ENCODE assay signal across 28 cellular contexts in the genomic region with DNA sequence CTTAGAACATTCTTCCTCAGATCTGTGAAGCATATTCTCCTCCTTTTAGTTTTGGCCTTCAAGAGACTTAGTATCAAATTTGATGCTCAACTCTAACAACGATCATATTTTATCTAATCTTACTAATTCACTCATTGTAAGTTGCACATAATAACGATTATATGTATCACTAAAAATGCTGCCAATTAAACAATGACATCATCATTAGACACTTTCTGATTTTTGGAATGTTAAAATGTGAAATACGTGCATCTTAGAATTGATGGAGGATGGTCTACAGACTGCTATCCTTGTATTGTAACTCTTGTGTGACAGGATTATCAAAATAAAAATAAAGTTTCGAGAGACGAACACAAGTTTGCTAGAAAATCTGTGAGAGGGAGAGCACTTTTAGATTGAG.
"Had no signal": no experiment of that assay in that cellular context is flagged by ENCODE, and none has a peak within 500 bp of the region (broad histone marks: within the 10 kb centered on the region; RNA-seq: fewer than 3 reads in every experiment).

No MANE protein-coding gene starts in this region.

- ATAC-seq: mucosa of descending colon; naive thymus-derived CD4-positive, alpha-beta T cell; natural killer cell treated with Interleukin-12 subunit alpha and Interleukin-12 subunit beta and Interleukin-15 and Interleukin-18, amount 100 ng/mL, for 72 hours; pancreas; right cardiac atrium; stimulated activated effector memory CD8-positive, alpha-beta T cell treated with anti-CD3 and anti-CD28 coated beads, Interleukin-12 subunit alpha, Interleukin-12 subunit beta, amount 100 ng/mL, for 72 hours; upper lobe of right lung had no signal

- DNase-seq: islet precursor cell; left ventricle myocardium inferior; midbrain; mucosa of descending colon; naive thymus-derived CD4-positive, alpha-beta T cell; nucleus accumbens; pancreas; posterior cingulate gyrus; retina; right cardiac atrium; sigmoid colon; small intestine; spleen; stimulated activated CD4-positive, alpha-beta T cell treated with anti-CD3 and anti-CD28 coated beads, Interleukin-4, amount 100 ng/mL, for 24 hours; stimulated activated naive CD4-positive, alpha-beta T cell; tibial artery; trophoblast cell; upper lobe of right lung had no signal

- H3K4me1 Mint-ChIP-seq: memory B cell; stimulated activated effector memory CD8-positive, alpha-beta T cell treated with anti-CD3 and anti-CD28 coated beads, Interleukin-12 subunit alpha, Interleukin-12 subunit beta, amount 100 ng/mL, for 72 hours had no signal

- H3K27me3 ChIP-seq: hepatocyte, pancreas, sigmoid colon, spleen, suprapubic skin, tibial artery, upper lobe of right lung had no signal

- H2AFZ ChIP-seq: hepatocyte had no signal

- H3K4me2 ChIP-seq: hepatocyte had no signal

- H3K36me3 ChIP-seq: left ventricle myocardium inferior, pancreas, prostate gland, sigmoid colon, spleen, suprapubic skin, thoracic aorta, tibial artery, upper lobe of right lung had no signal

- H3K9me3 Mint-ChIP-seq: stimulated activated naive CD8-positive, alpha-beta T cell treated with anti-CD3 and anti-CD28 coated beads, Interleukin-15, Interleukin-2, amounts not matched to agents 100 ng/mL and 50 ng/mL, for 24 hours had no signal

- H3K4me3 Mint-ChIP-seq: memory B cell; naive thymus-derived CD4-positive, alpha-beta T cell; natural killer cell treated with Interleukin-12 subunit alpha and Interleukin-12 subunit beta and Interleukin-15 and Interleukin-18, amount 100 ng/mL, for 72 hours; stimulated activated effector memory CD8-positive, alpha-beta T cell treated with anti-CD3 and anti-CD28 coated beads, Interleukin-12 subunit alpha, Interleukin-12 subunit beta, amount 100 ng/mL, for 72 hours; stimulated activated naive CD8-positive, alpha-beta T cell treated with anti-CD3 and anti-CD28 coated beads, Interleukin-15, Interleukin-2, amounts not matched to agents 100 ng/mL and 50 ng/mL, for 24 hours had no signal

- H3K27ac ChIP-seq: hepatocyte, left ventricle myocardium inferior, pancreas, prostate gland, sigmoid colon, spleen, suprapubic skin, thoracic aorta, tibial artery, upper lobe of right lung had no signal

- H3K27me3 Mint-ChIP-seq: memory B cell; naive thymus-derived CD4-positive, alpha-beta T cell; natural killer cell treated with Interleukin-12 subunit alpha and Interleukin-12 subunit beta and Interleukin-15 and Interleukin-18, amount 100 ng/mL, for 72 hours; stimulated activated naive CD8-positive, alpha-beta T cell treated with anti-CD3 and anti-CD28 coated beads, Interleukin-15, Interleukin-2, amounts not matched to agents 100 ng/mL and 50 ng/mL, for 24 hours had no signal

- FAIRE-seq: pancreas, small intestine, urothelium cell line had no signal

- H3K27ac Mint-ChIP-seq: memory B cell; natural killer cell treated with Interleukin-12 subunit alpha and Interleukin-12 subunit beta and Interleukin-15 and Interleukin-18, amount 100 ng/mL, for 72 hours; stimulated activated effector memory CD8-positive, alpha-beta T cell treated with anti-CD3 and anti-CD28 coated beads, Interleukin-12 subunit alpha, Interleukin-12 subunit beta, amount 100 ng/mL, for 72 hours; stimulated activated naive CD8-positive, alpha-beta T cell treated with anti-CD3 and anti-CD28 coated beads, Interleukin-15, Interleukin-2, amounts not matched to agents 100 ng/mL and 50 ng/mL, for 24 hours had no signal

- H3K4me1 ChIP-seq: left ventricle myocardium inferior, pancreas, prostate gland, sigmoid colon, spleen, suprapubic skin, tibial artery, upper lobe of right lung had no signal

- H3K9me3 ChIP-seq: mucosa of descending colon, pancreas, prostate gland, sigmoid colon, suprapubic skin, thoracic aorta, tibial artery, upper lobe of right lung had no signal

- H3K79me2 ChIP-seq: hepatocyte had no signal

- H3K36me3 Mint-ChIP-seq: memory B cell; natural killer cell treated with Interleukin-12 subunit alpha and Interleukin-12 subunit beta and Interleukin-15 and Interleukin-18, amount 100 ng/mL, for 72 hours; stimulated activated effector memory CD8-positive, alpha-beta T cell treated with anti-CD3 and anti-CD28 coated beads, Interleukin-12 subunit alpha, Interleukin-12 subunit beta, amount 100 ng/mL, for 72 hours had no signal

- H3K4me3 ChIP-seq: hepatocyte, left ventricle myocardium inferior, lung, mucosa of descending colon, pancreas, prostate gland, sigmoid colon, spleen, suprapubic skin, thoracic aorta, tibial artery, upper lobe of right lung had no signal
